Comparison of ENCODE assay signal across 8 cellular contexts in the genomic region with DNA sequence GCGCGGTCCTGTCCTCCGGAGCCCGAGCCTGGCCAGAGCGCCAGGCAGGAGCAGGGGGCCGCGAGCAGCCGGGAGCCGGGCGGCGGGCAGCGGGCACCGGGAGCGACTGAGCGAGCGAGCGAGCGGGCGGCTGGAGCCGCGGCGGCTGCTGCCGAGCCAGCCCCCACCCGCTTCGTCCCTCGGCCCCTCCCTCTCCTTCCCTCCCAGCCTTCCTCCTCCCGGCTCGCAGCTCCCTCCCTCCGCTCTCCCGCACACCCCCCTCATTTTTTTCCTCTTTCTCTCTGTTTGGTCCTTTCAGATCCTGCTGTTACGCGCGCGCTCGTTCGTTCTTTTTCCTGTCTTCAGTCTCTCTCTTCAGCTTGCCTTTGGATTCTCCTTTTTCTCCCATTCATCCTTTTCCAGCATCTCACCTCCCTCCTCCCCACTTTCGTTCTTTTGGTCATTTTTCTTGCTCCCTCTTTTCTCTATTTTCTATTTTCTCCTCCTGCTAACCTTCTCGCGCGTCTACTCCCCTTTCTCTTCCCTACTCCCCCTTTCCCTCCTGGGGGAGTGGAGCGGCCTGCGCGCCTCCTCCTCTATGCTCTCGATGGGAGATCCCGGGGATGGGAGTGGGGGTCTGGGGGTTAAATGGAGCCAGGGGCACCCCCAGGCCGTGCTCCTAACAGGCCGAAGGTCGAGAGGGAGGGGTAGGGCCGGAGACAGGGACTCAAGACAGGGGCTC. TPM values are rescaled to one million over a fixed set of nuclear protein-coding genes. Genes with fewer than 3 reads are reported as not detected.
DNase-seq lines count a peak whose midpoint lies in the region; ATAC-seq, FAIRE-seq and TF ChIP-seq lines count a peak whose summit lies in the region.

Gene MEGF11, minus strand, starts transcription at position 108 of the 721 bp plus-strand sequence. CDS start 125,347 bp downstream, outside the sequence.

- under 1% methylated on average over 49 of the region's 49 CpGs for WGBS in HUES64

- H3K4me1 ChIP-seq in CD8-positive, alpha-beta T cell (ENCODE audit: insufficient read depth, low read length) = peaks cover 18% of the 10 kb centered on the region
- peaks cover 14% of the 10 kb centered on the region for H3K4me1 ChIP-seq in HUES64 (ENCODE audit: insufficient read depth, low read length)

- H3K36me3 ChIP-seq in CD8-positive, alpha-beta T cell (ENCODE audit: insufficient read depth, low read length) = no peaks in the 10 kb centered on the region
- H3K36me3 ChIP-seq in HUES64 (ENCODE audit: insufficient read depth, low read length) = no peaks in the 10 kb centered on the region

- POLR2A ChIA-PET in CD8-positive, alpha-beta T cell (lab: Charles Lee) = no interaction called here
- POLR2A ChIA-PET in WTC11 (lab: Charles Lee) = no interaction called here

- no peak for TF ChIP-seq CTCF in CD8-positive, alpha-beta T cell (IDR thresholded peaks at IDR 0.05)
- no peak for TF ChIP-seq CTCF in WTC11 (IDR thresholded peaks at IDR 0.05)
- TF ChIP-seq CTCF in neural crest cell (conservative IDR thresholded peaks at IDR 0.05) = no peak

- no peaks in the 10 kb centered on the region for H3K9me3 Mint-ChIP-seq in CD8-positive, alpha-beta T cell
- H3K9me3 Mint-ChIP-seq in WTC11 = no peaks in the 10 kb centered on the region
- H3K9me3 Mint-ChIP-seq in neural crest cell = no peaks in the 10 kb centered on the region

- intact Hi-C loops in CD8-positive, alpha-beta T cell (cut with DNase I, micrococcal nuclease) = loop anchor here (2.0 kb wide), 1 partner anchor 33 kb away; no protein-coding TSS in a partner anchor

- no peak for DNase-seq in CD8-positive, alpha-beta T cell
- DNase-seq in WTC11 (ENCODE audit: low spot score) (peak; percentile 69), frontal cortex (ENCODE audit: low spot score in 2 of 2) (peak; percentile 65 to 77), neural crest cell (ENCODE audit: low read depth, low spot score) (peak; percentile 25), NK-92 (lab: John Stamatoyannopoulos, UW; ENCODE audit: unreplicated experiment) (no peak), NCI-H2029 treated with DMSO at 0.1 percent for 48 hours (lab: John Stamatoyannopoulos, UW) (no peak)

- no peak for FAIRE-seq in frontal cortex (lab: Jason Lieb, UNC)

- H3K27ac Mint-ChIP-seq in CD8-positive, alpha-beta T cell = no peak within 1 kb of the TSS
- H3K27ac Mint-ChIP-seq in WTC11 (no peak within 1 kb of the TSS), neural crest cell (ENCODE audit: unreplicated experiment) (no peak within 1 kb of the TSS)

- no peaks in the 10 kb centered on the region for H3K36me3 Mint-ChIP-seq in CD8-positive, alpha-beta T cell
- H3K36me3 Mint-ChIP-seq in WTC11 (no peaks in the 10 kb centered on the region), neural crest cell (ENCODE audit: low read depth) (no peaks in the 10 kb centered on the region)

- peaks cover 22% of the 10 kb centered on the region for H3K4me1 Mint-ChIP-seq in CD8-positive, alpha-beta T cell (ENCODE audit: low read depth)
- H3K4me1 Mint-ChIP-seq in WTC11 = peaks cover 38% of the 10 kb centered on the region
- H3K4me1 Mint-ChIP-seq in neural crest cell = peaks cover 13% of the 10 kb centered on the region

- H3K9me3 ChIP-seq in CD8-positive, alpha-beta T cell (ENCODE audit: low read length) = no peaks in the 10 kb centered on the region
- H3K9me3 ChIP-seq in HUES64 (ENCODE audit: insufficient read depth, low read depth, low read length) = no peaks in the 10 kb centered on the region

- ATAC-seq in CD8-positive, alpha-beta T cell = no peak
- peak; percentile 21 for ATAC-seq in WTC11
- ATAC-seq in GM18519 (IDR thresholded peaks at IDR 0.05; ENCODE audit: low FRiP score, unreplicated experiment) = no peak

- peaks cover 63% of the 10 kb centered on the region for H3K27me3 Mint-ChIP-seq in CD8-positive, alpha-beta T cell (ENCODE audit: low read depth)
- peaks cover 82% of the 10 kb centered on the region for H3K27me3 Mint-ChIP-seq in WTC11 (ENCODE audit: low read depth)
- peaks cover 92% of the 10 kb centered on the region for H3K27me3 Mint-ChIP-seq in neural crest cell (ENCODE audit: low read depth)

- peak within 1 kb of the TSS; percentile 69 for H3K4me3 ChIP-seq in CD8-positive, alpha-beta T cell (ENCODE audit: low read depth, low read length)
- peak within 1 kb of the TSS; percentile 59 for H3K4me3 ChIP-seq in HUES64 (ENCODE audit: low read length)

- H3K4me3 Mint-ChIP-seq in CD8-positive, alpha-beta T cell = peak within 1 kb of the TSS; percentile 78
- H3K4me3 Mint-ChIP-seq in WTC11 = peak within 1 kb of the TSS; percentile 96
- H3K4me3 Mint-ChIP-seq in neural crest cell = peak within 1 kb of the TSS; percentile 87

- H3K27ac ChIP-seq in CD8-positive, alpha-beta T cell (ENCODE audit: low read depth, low read length) = no peak within 1 kb of the TSS
- H3K27ac ChIP-seq in HUES64 (ENCODE audit: low read depth, low read length) = no peak within 1 kb of the TSS

- H3K9ac ChIP-seq in HUES64 (ENCODE audit: low read depth, low read length) = no peak within 1 kb of the TSS

- H3K27me3 ChIP-seq in CD8-positive, alpha-beta T cell (ENCODE audit: insufficient read depth, low read length) = peaks cover 40% of the 10 kb centered on the region
- H3K27me3 ChIP-seq in HUES64 (ENCODE audit: insufficient read depth, low read length) = peaks cover 96% of the 10 kb centered on the region

- CTCF ChIA-PET in CD8-positive, alpha-beta T cell (lab: Charles Lee) = no interaction called here
- CTCF ChIA-PET in WTC11 (lab: Charles Lee) = interaction anchor here (1.0 to 2.4 kb wide), 4 partner anchors 10 to 391 kb away, joined by 3 to 8 read pairs (median 3); no protein-coding TSS in a partner anchor

TF ChIP-seq in WTC11, 78 proteins besides CTCF, POLR2A, EP300 and RAD21 (continues in another document):
- no peak for TF ChIP-seq E2F1 (CRISPR knock-in tag; IDR thresholded peaks at IDR 0.05)
- no peak for TF ChIP-seq FOXK1 (CRISPR knock-in tag; IDR thresholded peaks at IDR 0.05)
- TF ChIP-seq, protein P1, sequence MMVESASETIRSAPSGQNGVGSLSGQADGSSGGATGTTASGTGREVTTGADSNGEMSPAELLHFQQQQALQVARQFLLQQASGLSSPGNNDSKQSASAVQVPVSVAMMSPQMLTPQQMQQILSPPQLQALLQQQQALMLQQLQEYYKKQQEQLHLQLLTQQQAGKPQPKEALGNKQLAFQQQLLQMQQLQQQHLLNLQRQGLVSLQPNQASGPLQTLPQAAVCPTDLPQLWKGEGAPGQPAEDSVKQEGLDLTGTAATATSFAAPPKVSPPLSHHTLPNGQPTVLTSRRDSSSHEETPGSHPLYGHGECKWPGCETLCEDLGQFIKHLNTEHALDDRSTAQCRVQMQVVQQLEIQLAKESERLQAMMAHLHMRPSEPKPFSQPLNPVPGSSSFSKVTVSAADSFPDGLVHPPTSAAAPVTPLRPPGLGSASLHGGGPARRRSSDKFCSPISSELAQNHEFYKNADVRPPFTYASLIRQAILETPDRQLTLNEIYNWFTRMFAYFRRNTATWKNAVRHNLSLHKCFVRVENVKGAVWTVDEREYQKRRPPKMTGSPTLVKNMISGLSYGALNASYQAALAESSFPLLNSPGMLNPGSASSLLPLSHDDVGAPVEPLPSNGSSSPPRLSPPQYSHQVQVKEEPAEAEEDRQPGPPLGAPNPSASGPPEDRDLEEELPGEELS (CRISPR knock-in tag; IDR thresholded peaks at IDR 0.05) = no peak
- TF ChIP-seq EMX1 (CRISPR knock-in tag; IDR thresholded peaks at IDR 0.05) = no peak
- TF ChIP-seq, protein P2, sequence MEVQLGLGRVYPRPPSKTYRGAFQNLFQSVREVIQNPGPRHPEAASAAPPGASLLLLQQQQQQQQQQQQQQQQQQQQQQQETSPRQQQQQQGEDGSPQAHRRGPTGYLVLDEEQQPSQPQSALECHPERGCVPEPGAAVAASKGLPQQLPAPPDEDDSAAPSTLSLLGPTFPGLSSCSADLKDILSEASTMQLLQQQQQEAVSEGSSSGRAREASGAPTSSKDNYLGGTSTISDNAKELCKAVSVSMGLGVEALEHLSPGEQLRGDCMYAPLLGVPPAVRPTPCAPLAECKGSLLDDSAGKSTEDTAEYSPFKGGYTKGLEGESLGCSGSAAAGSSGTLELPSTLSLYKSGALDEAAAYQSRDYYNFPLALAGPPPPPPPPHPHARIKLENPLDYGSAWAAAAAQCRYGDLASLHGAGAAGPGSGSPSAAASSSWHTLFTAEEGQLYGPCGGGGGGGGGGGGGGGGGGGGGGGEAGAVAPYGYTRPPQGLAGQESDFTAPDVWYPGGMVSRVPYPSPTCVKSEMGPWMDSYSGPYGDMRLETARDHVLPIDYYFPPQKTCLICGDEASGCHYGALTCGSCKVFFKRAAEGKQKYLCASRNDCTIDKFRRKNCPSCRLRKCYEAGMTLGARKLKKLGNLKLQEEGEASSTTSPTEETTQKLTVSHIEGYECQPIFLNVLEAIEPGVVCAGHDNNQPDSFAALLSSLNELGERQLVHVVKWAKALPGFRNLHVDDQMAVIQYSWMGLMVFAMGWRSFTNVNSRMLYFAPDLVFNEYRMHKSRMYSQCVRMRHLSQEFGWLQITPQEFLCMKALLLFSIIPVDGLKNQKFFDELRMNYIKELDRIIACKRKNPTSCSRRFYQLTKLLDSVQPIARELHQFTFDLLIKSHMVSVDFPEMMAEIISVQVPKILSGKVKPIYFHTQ (CRISPR knock-in tag; IDR thresholded peaks at IDR 0.05) = no peak

RNA-seq across cellular contexts. Expression of gene MEGF11, which starts in this region (rescaled TPM):
- not detected for total RNA-seq in CD8-positive, alpha-beta T cell
- polyA plus RNA-seq in HUES64 (2013, experiment 1 of 2) = 0.60 TPM
- 1.0 TPM for polyA plus RNA-seq in HUES64 (2013, experiment 2 of 2)
- 2.7 to 3.3 TPM (median 2.7 TPM) in 3 replicates for total RNA-seq in WTC11 (2021)
- 4.5 TPM for total RNA-seq in frontal cortex
- total RNA-seq in neural crest cell = 0.49 and 1.0 TPM in 2 replicates

Comparison
In these comparisons a context has a peak if more than half of its experiments do, and no peak if none do; other contexts are left out.
1. DNase-seq: peak in WTC11 (single experiment), frontal cortex (2 of 2) and neural crest cell (single experiment); none in CD8-positive, alpha-beta T cell (0 of 7), NK-92 (single experiment) and NCI-H2029 treated with DMSO at 0.1 percent for 48 hours (single experiment).
2. Peak in every context shown above with its lines, with median percentiles within 50 percentile points of each other: H3K4me3 Mint-ChIP-seq.